Comparison of ENCODE assay signal across 16 cellular contexts in the genomic region with DNA sequence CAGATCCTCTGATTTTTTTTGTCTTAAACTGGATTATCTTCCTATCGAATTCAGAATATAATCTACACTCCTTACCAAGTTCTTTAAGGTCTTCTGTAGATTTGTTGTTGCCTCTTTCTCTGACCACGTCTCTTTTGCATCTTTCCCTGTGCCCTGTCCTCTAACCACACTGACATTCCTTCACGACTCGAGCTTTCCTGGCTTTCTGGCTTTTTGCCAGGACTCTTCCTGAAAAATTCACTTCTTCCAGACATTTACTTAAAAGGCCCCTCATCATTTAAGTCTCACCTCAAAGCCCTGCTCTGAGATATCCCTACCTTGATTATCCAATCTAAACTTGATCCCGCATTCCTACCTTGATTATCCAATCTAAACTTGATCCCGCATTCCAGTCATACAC.
DNase-seq lines count a peak whose midpoint lies in the region; ATAC-seq, FAIRE-seq and TF ChIP-seq lines count a peak whose summit lies in the region.
"Had no signal": no experiment of that assay in that cellular context is flagged by ENCODE, and none has a peak within 500 bp of the region (broad histone marks: within the 10 kb centered on the region; RNA-seq: fewer than 3 reads in every experiment).

No MANE protein-coding gene starts in this region.

- no peaks in the 10 kb centered on the region for H3K36me3 Mint-ChIP-seq in mesothelial cell of epicardium
- no peaks in the 10 kb centered on the region for H3K36me3 Mint-ChIP-seq in stimulated activated memory B cell treated with anti-CD40 and anti-IgM and Interleukin-4, amounts not matched to agents 10 μg/mL and 1 μg/mL and 100 μg/mL, for 72 hours

- H3K9me3 Mint-ChIP-seq in mesothelial cell of epicardium: peaks cover 4% of the 10 kb centered on the region
- no peaks in the 10 kb centered on the region for H3K9me3 Mint-ChIP-seq in stimulated activated memory B cell treated with anti-CD40 and anti-IgM and Interleukin-4, amounts not matched to agents 10 μg/mL and 1 μg/mL and 100 μg/mL, for 72 hours

- TF ChIP-seq POLR2A in GM12892 (IDR thresholded peaks at IDR 0.05; ENCODE audit: low read depth, low read length): no peak

- H3K4me3 Mint-ChIP-seq in mesothelial cell of epicardium: no peak overlapping the region
- H3K4me3 Mint-ChIP-seq in stimulated activated memory B cell treated with anti-CD40 and anti-IgM and Interleukin-4, amounts not matched to agents 10 μg/mL and 1 μg/mL and 100 μg/mL, for 72 hours: no peak overlapping the region

- H3K9me3 ChIP-seq in MG63: no peaks in the 10 kb centered on the region
- H3K9me3 ChIP-seq: HAP-1, SJSA1 had no signal

- ATAC-seq in stimulated activated memory B cell treated with anti-CD40 and anti-IgM and Interleukin-4, amounts not matched to agents 10 μg/mL and 1 μg/mL and 100 μg/mL, for 72 hours: no peak

- no peaks in the 10 kb centered on the region for H3K27me3 Mint-ChIP-seq in mesothelial cell of epicardium (ENCODE audit: low read depth)
- peaks cover 10% of the 10 kb centered on the region for H3K27me3 Mint-ChIP-seq in stimulated activated memory B cell treated with anti-CD40 and anti-IgM and Interleukin-4, amounts not matched to agents 10 μg/mL and 1 μg/mL and 100 μg/mL, for 72 hours

- no peak overlapping the region for H3K4me3 ChIP-seq in MG63
- H3K4me3 ChIP-seq: HAP-1, SJSA1 had no signal

- no peak for TF ChIP-seq CTCF in mesothelial cell of epicardium (IDR thresholded peaks at IDR 0.05; ENCODE audit: unreplicated experiment)

- H3K36me3 ChIP-seq in MG63: no peaks in the 10 kb centered on the region
- H3K36me3 ChIP-seq: HAP-1, SJSA1 had no signal

- peaks cover 36% of the 10 kb centered on the region for H3K4me1 Mint-ChIP-seq in mesothelial cell of epicardium
- no peaks in the 10 kb centered on the region for H3K4me1 Mint-ChIP-seq in stimulated activated memory B cell treated with anti-CD40 and anti-IgM and Interleukin-4, amounts not matched to agents 10 μg/mL and 1 μg/mL and 100 μg/mL, for 72 hours

- H3K27ac Mint-ChIP-seq in mesothelial cell of epicardium: peak overlapping the region; percentile 86
- H3K27ac Mint-ChIP-seq in stimulated activated memory B cell treated with anti-CD40 and anti-IgM and Interleukin-4, amounts not matched to agents 10 μg/mL and 1 μg/mL and 100 μg/mL, for 72 hours: no peak overlapping the region

- no peaks in the 10 kb centered on the region for H3K27me3 ChIP-seq in MG63
- H3K27me3 ChIP-seq: SJSA1 had no signal

- DNase-seq in GM12892 (ENCODE audit: insufficient read length): no peak
- peak; percentile 42 for DNase-seq in M059J (ENCODE audit: low read depth)
- peak; percentile 2 for DNase-seq in dermis blood vessel endothelial cell
- DNase-seq in mesothelial cell of epicardium (ENCODE audit: low spot score in 2 of 2, unreplicated experiment in 2 of 2): no peak
- DNase-seq in AG08395 (ENCODE audit: low spot score): no peak
- no peak for DNase-seq in MG63
- DNase-seq: DMS 273 treated with DMSO at 0.1 percent for 48 hours, KG1, MM.1S, NCI-H1092 treated with DMSO at 0.1 percent for 48 hours, NCI-H2107, NCI-H446, NCI-H748 treated with DMSO at 0.1 percent for 48 hours had no signal

- FAIRE-seq in GM12892 (lab: Jason Lieb, UNC): peak; percentile 40

Comparison
In these comparisons a context has a peak if more than half of its experiments do, and no peak if none do; other contexts are left out.
1. DNase-seq: peak in M059J (single experiment) and dermis blood vessel endothelial cell (single experiment); none in GM12892 (single experiment), mesothelial cell of epicardium (0 of 2), AG08395 (single experiment) and MG63 (single experiment).